ENCODE assay signal across 21 cellular contexts in the genomic region with DNA sequence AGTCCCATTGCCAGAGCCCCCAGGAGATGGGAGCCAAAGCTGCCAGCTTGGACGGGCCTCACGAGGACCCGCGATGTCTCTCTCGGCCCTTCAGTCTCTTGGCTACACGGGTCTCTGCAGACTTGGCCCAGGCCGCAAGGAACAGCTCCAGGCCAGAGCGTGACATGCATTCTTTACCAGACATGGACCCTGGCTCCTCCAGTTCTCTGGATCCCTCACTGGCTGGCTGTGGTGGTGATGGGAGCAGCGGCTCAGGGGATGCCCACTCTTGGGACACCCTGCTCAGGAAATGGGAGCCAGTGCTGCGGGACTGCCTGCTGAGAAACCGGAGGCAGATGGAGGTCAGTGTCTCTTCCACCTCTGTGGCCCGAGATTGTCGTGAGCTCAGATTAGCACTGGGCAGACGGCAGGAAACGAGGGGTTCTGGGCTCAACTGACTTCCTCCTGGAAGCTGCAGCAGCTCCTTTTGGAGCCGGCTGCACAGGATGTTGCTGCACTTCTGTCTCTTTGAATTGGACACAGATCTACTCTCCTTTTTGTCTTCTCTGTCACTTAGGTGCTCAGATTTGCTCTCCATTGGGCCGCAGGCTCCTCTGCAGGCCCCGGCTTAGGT.
DNase-seq lines count a peak whose midpoint lies in the region; ATAC-seq, FAIRE-seq and TF ChIP-seq lines count a peak whose summit lies in the region.
"Had no signal": no experiment of that assay in that cellular context is flagged by ENCODE, and none has a peak within 500 bp of the region (broad histone marks: within the 10 kb centered on the region; RNA-seq: fewer than 3 reads in every experiment).

No MANE protein-coding gene starts in this region.

- H3K9me3 ChIP-seq in right atrium auricular region = no peaks in the 10 kb centered on the region
- no peaks in the 10 kb centered on the region for H3K9me3 ChIP-seq in astrocyte (ENCODE audit: insufficient read depth, low read depth, low read length)
- no peaks in the 10 kb centered on the region for H3K9me3 ChIP-seq in upper lobe of right lung
- H3K9me3 ChIP-seq: ascending aorta, spleen, uterus had no signal

- H3K4me1 ChIP-seq in right atrium auricular region (peaks cover 0 to 13% of the 10 kb centered on the region in 2 donors), astrocyte (ENCODE audit: insufficient read depth, low read length) (no peaks in the 10 kb centered on the region), upper lobe of right lung (peaks cover 9% of the 10 kb centered on the region), foreskin keratinocyte (no peaks in the 10 kb centered on the region)
- H3K4me1 ChIP-seq: ascending aorta, uterus had no signal

- no peak overlapping the region for H3K27ac ChIP-seq in right atrium auricular region
- no peak overlapping the region for H3K27ac ChIP-seq in astrocyte (ENCODE audit: low read depth, low read length)
- H3K27ac ChIP-seq in upper lobe of right lung = no peak overlapping the region
- no peak overlapping the region for H3K27ac ChIP-seq in foreskin keratinocyte
- H3K27ac ChIP-seq: ascending aorta, uterus had no signal

- no peaks in the 10 kb centered on the region for H3K27me3 Mint-ChIP-seq in astrocyte (ENCODE audit: low read depth, unreplicated experiment)
- H3K27me3 Mint-ChIP-seq: activated CD8-positive, alpha-beta T cell treated with anti-CD3 and anti-CD28 coated beads for 36 hours; progenitor cell of endocrine pancreas; T-cell had no signal

- TF ChIP-seq CTCF in right atrium auricular region (IDR thresholded peaks at IDR 0.05) (no peak), astrocyte (IDR thresholded peaks at IDR 0.05; ENCODE audit: insufficient read depth, low read depth, low read length) (no peak), upper lobe of right lung (IDR thresholded peaks at IDR 0.05) (no peak), foreskin keratinocyte (conservative IDR thresholded peaks at IDR 0.05) (no peak)

- H3K4me3 Mint-ChIP-seq in astrocyte (ENCODE audit: unreplicated experiment) = no peak overlapping the region
- H3K4me3 Mint-ChIP-seq: activated CD8-positive, alpha-beta T cell treated with anti-CD3 and anti-CD28 coated beads for 36 hours; activated naive CD4-positive, alpha-beta T cell treated with anti-CD3 and anti-CD28 coated beads for 36 hours; IgD-negative memory B cell; neural crest cell; T-cell had no signal

- no peaks in the 10 kb centered on the region for H3K36me3 ChIP-seq in right atrium auricular region
- no peaks in the 10 kb centered on the region for H3K36me3 ChIP-seq in astrocyte (ENCODE audit: insufficient read depth, low read length)
- no peaks in the 10 kb centered on the region for H3K36me3 ChIP-seq in upper lobe of right lung
- H3K36me3 ChIP-seq: ascending aorta, uterus had no signal

- H3K9ac ChIP-seq in astrocyte (ENCODE audit: low read length) = no peak overlapping the region

- H3K79me2 ChIP-seq in astrocyte (ENCODE audit: insufficient read depth, low read length) = no peaks in the 10 kb centered on the region

- no peak overlapping the region for H3K27ac Mint-ChIP-seq in astrocyte (ENCODE audit: unreplicated experiment)
- H3K27ac Mint-ChIP-seq: activated CD8-positive, alpha-beta T cell treated with anti-CD3 and anti-CD28 coated beads for 36 hours; activated naive CD4-positive, alpha-beta T cell treated with anti-CD3 and anti-CD28 coated beads for 36 hours; IgD-negative memory B cell; progenitor cell of endocrine pancreas; T-cell had no signal

- no peak overlapping the region for H3K4me2 ChIP-seq in astrocyte (ENCODE audit: low read length)

- peaks cover 3% of the 10 kb centered on the region for H3K36me3 Mint-ChIP-seq in astrocyte (ENCODE audit: low read depth, unreplicated experiment)

- DNase-seq in Right ventricle myocardium inferior (ENCODE audit: missing footprints) (no peak), right atrium auricular region (ENCODE audit: low spot score) (no peak), astrocyte (ENCODE audit: low read depth) (no peak), islet precursor cell (peak; percentile 44), upper lobe of right lung (no peak), foreskin keratinocyte (no peak), T-helper 1 cell (no peak), KG1 (lab: John Stamatoyannopoulos, UW) (no peak)
- DNase-seq: activated CD8-positive, alpha-beta T cell treated with anti-CD3 and anti-CD28 coated beads for 36 hours; activated naive CD4-positive, alpha-beta T cell treated with anti-CD3 and anti-CD28 coated beads for 36 hours; activated T-cell treated with anti-CD3 and anti-CD28 coated beads, Interleukin-2, amount 50 U/mL, for 1 hour; NCI-H1930; spleen; stimulated activated CD8-positive, alpha-beta memory T cell treated with anti-CD3 and anti-CD28 coated beads, Interleukin-4, amount 100 ng/mL, for 48 hours; T-cell; uterus had no signal

- no peak for FAIRE-seq in astrocyte (lab: Jason Lieb, UNC)
- FAIRE-seq: A204.1 had no signal

- peak overlapping the region; percentile 13 for H2AFZ ChIP-seq in astrocyte (ENCODE audit: low read depth, low read length)

- ATAC-seq in Right ventricle myocardium inferior (peak; percentile 56), upper lobe of right lung (peak; percentile 5), foreskin keratinocyte (no peak)
- ATAC-seq: activated CD8-positive, alpha-beta T cell treated with anti-CD3 and anti-CD28 coated beads for 36 hours; T-cell had no signal

- peaks cover 22% of the 10 kb centered on the region for H3K4me1 Mint-ChIP-seq in astrocyte (ENCODE audit: low read depth, unreplicated experiment)

- H3K4me3 ChIP-seq in right atrium auricular region = no peak overlapping the region
- H3K4me3 ChIP-seq in astrocyte (ENCODE audit: insufficient read depth, low read depth, low read length) = no peak overlapping the region
- no peak overlapping the region for H3K4me3 ChIP-seq in upper lobe of right lung
- H3K4me3 ChIP-seq: ascending aorta, spleen, uterus had no signal

- intact Hi-C loops in Right ventricle myocardium inferior (cut with DNase I) (no loop called here), upper lobe of right lung (cut with DNase I) (no loop called here)

- H3K9me3 Mint-ChIP-seq in astrocyte (ENCODE audit: unreplicated experiment) = peaks cover 6% of the 10 kb centered on the region
- H3K9me3 Mint-ChIP-seq: activated CD8-positive, alpha-beta T cell treated with anti-CD3 and anti-CD28 coated beads for 36 hours; activated naive CD4-positive, alpha-beta T cell treated with anti-CD3 and anti-CD28 coated beads for 36 hours; IgD-negative memory B cell; T-cell had no signal

- peaks cover 14% of the 10 kb centered on the region for H4K20me1 ChIP-seq in astrocyte (ENCODE audit: insufficient read depth, low read length)

- H3K27me3 ChIP-seq in right atrium auricular region (no peaks in the 10 kb centered on the region), astrocyte (ENCODE audit: insufficient read depth, low read length) (no peaks in the 10 kb centered on the region), upper lobe of right lung (no peaks in the 10 kb centered on the region), foreskin keratinocyte (no peaks in the 10 kb centered on the region)
- H3K27me3 ChIP-seq: ascending aorta, uterus had no signal
